Comparison of ENCODE assay signal across 26 cellular contexts in the genomic region with DNA sequence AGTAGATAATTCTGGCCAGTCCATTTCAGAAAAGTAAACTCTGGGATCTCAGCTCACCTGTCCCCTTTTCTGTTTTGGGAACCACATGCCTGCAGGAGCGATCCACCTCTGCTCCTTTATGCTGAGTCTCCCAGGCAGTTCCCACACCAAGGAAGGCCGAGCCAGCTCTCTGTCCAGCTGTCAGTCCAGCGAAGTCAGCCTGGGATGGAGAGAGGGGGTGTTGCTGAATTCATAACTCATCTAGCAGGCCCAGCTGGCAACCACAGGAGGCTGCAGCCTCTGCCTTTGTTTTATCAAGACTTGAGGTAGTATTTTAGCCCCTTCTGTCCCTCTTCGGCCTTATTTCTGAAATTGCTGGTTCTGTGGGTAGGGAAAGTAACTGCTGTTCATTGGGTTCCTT.
DNase-seq lines count a peak whose midpoint lies in the region; FAIRE-seq and TF ChIP-seq lines count a peak whose summit lies in the region.
"Had no signal": no experiment of that assay in that cellular context is flagged by ENCODE, and none has a peak within 500 bp of the region (broad histone marks: within the 10 kb centered on the region; RNA-seq: fewer than 3 reads in every experiment).

No MANE protein-coding gene starts in this region.

- H3K27ac ChIP-seq in H1 (ENCODE audit: low read depth, low read length): no peak overlapping the region
- no peak overlapping the region for H3K27ac ChIP-seq in neuronal stem cell (replicated peaks; ENCODE audit: low read length)
- H3K27ac ChIP-seq: BLaER1 treated with 17β-estradiol and CSF1 and Interleukin-3, amounts not matched to agents 10 nM and 100 nM; epithelial cell of prostate; neutrophil; sigmoid colon; upper lobe of left lung had no signal

- TF ChIP-seq RAD21 in H1 (IDR thresholded peaks at IDR 0.05 in 1 of 2, conservative IDR thresholded peaks at IDR 0.05 in 1 of 2; ENCODE audit: low read depth in 2 of 2, low read length in 2 of 2): no peak

- H2BK12ac ChIP-seq in H1 (ENCODE audit: low read depth, low read length) (no peak overlapping the region), neuronal stem cell (ENCODE audit: low read length) (peak overlapping the region; percentile 34)

- H2BK15ac ChIP-seq in H1 (ENCODE audit: low read length): no peak overlapping the region
- H2BK15ac ChIP-seq in neuronal stem cell (ENCODE audit: low read length): no peak overlapping the region

- H2AK5ac ChIP-seq in H1 (ENCODE audit: low read depth, low read length) (no peak overlapping the region), neuronal stem cell (ENCODE audit: low read depth, low read length) (no peak overlapping the region)

- no peak overlapping the region for H2AFZ ChIP-seq in H1 (ENCODE audit: low read length)
- H2AFZ ChIP-seq in neuronal stem cell (ENCODE audit: low read length): no peak overlapping the region

- peak; percentile 73 for DNase-seq in Daoy (ENCODE audit: low read depth)
- peak; percentile 37 for DNase-seq in NCI-H69 (lab: John Stamatoyannopoulos, UW)
- DNase-seq in H1 (ENCODE audit: low read depth in 1 of 2, low spot score in 2 of 2): no peak
- DNase-seq in neuronal stem cell (ENCODE audit: low spot score): no peak
- no peak for DNase-seq in stimulated activated naive CD4-positive, alpha-beta T cell treated with Interleukin-2 at 50 U/mL for 16 hours (lab: John Stamatoyannopoulos, UW)
- no peak for DNase-seq in hepatic stellate cell (ENCODE audit: low spot score)
- no peak for DNase-seq in NK-92 treated with Interleukin-12 subunit alpha and Interleukin-12 subunit beta, amount 100 ng/mL, for 24 hours (lab: John Stamatoyannopoulos, UW)
- DNase-seq: Caco-2; cortex of kidney; effector memory CD4-positive, alpha-beta T cell; GOT3; HFFc6; hypothalamus; mammary epithelial cell; MM.1S; NCI-H1105 treated with DMSO at 0.1 percent for 48 hours; NCI-H1930; NCI-H524; sigmoid colon; stimulated activated CD4-positive, alpha-beta T cell treated with anti-CD3 and anti-CD28 coated beads, Interleukin-4, amount 100 ng/mL, for 1 hour; substantia nigra; upper lobe of left lung had no signal

- no peaks in the 10 kb centered on the region for H4K20me1 ChIP-seq in H1 (replicated peaks in 1 of 2; ENCODE audit: control insufficient read depth in 1 of 2, insufficient read depth in 2 of 2, low read length in 2 of 2)

- no peaks in the 10 kb centered on the region for H3K23me2 ChIP-seq in H1 (ENCODE audit: low read depth, low read length)

- H3K4me1 ChIP-seq in H1 (replicated peaks in 1 of 4; ENCODE audit: control insufficient read depth in 3 of 4, insufficient read depth in 4 of 4, low read length in 3 of 4) (no peaks in the 10 kb centered on the region; a peak in 4 of 7 replicates), neuronal stem cell (ENCODE audit: control insufficient read depth in 2 of 2, insufficient read depth in 1 of 2, low read depth in 1 of 2, low read length in 2 of 2) (peaks cover 0 to 13% of the 10 kb centered on the region in 2 donors)
- H3K4me1 ChIP-seq: sigmoid colon had no signal

- H3K79me1 ChIP-seq in H1 (ENCODE audit: low read depth, low read length) (no peaks in the 10 kb centered on the region), neuronal stem cell (ENCODE audit: low read depth, low read length) (no peaks in the 10 kb centered on the region)

- H3K56ac ChIP-seq in H1 (replicated peaks; ENCODE audit: insufficient read length, low read depth, low read length): no peak overlapping the region

- H3K4me2 ChIP-seq in H1 (ENCODE audit: insufficient read depth in 1 of 2, low read depth in 2 of 2, low read length in 2 of 2) (no peak overlapping the region), neuronal stem cell (ENCODE audit: insufficient read depth, low read length, poor library complexity, severe bottlenecking) (no peak overlapping the region)

- H3K4me3 ChIP-seq in H1 (ENCODE audit: extremely low read depth in 1 of 4, insufficient read depth in 2 of 4, low read depth in 3 of 4, low read length in 4 of 4): no peak overlapping the region
- no peak overlapping the region for H3K4me3 ChIP-seq in neuronal stem cell (ENCODE audit: low read length in 2 of 2)
- H3K4me3 ChIP-seq: BLaER1 treated with 17β-estradiol and CSF1 and Interleukin-3, amounts not matched to agents 10 nM and 100 nM; K562; sigmoid colon; upper lobe of left lung had no signal

- no peak for TF ChIP-seq CTCF in H1 (IDR thresholded peaks at IDR 0.05; ENCODE audit: control extremely low read depth in 1 of 3, insufficient read depth in 1 of 3, low read depth in 1 of 3, low read length in 3 of 3)

- no peak overlapping the region for H4K91ac ChIP-seq in H1 (replicated peaks; ENCODE audit: insufficient read length, low read length)
- no peak overlapping the region for H4K91ac ChIP-seq in neuronal stem cell (ENCODE audit: low read depth, low read length, poor library complexity)

- CTCF ChIA-PET in H1 (lab: Charles Lee; ENCODE audit: partially characterized antibody): interaction anchor here (1.0 to 3.6 kb wide), 7 partner anchors 41 to 689 kb away, joined by 3 to 42 read pairs (median 3); no protein-coding TSS in a partner anchor

- H3K27me3 ChIP-seq in H1 (replicated peaks in 1 of 4; ENCODE audit: control insufficient read depth in 3 of 4, extremely low read depth in 1 of 4, insufficient read depth in 3 of 4, low read length in 3 of 4) (no peaks in the 10 kb centered on the region), neuronal stem cell (ENCODE audit: control insufficient read depth in 3 of 3, insufficient read depth in 3 of 3, low read depth in 1 of 3, low read length in 3 of 3) (no peaks in the 10 kb centered on the region)
- H3K27me3 ChIP-seq: BLaER1 treated with 17β-estradiol and CSF1 and Interleukin-3, amounts not matched to agents 10 nM and 100 nM; neutrophil; sigmoid colon; upper lobe of left lung had no signal

- H2BK120ac ChIP-seq in H1 (replicated peaks; ENCODE audit: low read depth, low read length) (no peak overlapping the region), neuronal stem cell (ENCODE audit: low read depth, low read length) (peak overlapping the region; percentile 57)

- POLR2A ChIA-PET in H1 (lab: Charles Lee; ENCODE audit: partially characterized antibody): no interaction called here

- TF ChIP-seq POLR2A in H1 (IDR thresholded peaks at IDR 0.05; ENCODE audit: control extremely low read depth in 1 of 2, low read depth in 2 of 2, low read length in 2 of 2): no peak

- H3K4ac ChIP-seq in H1 (replicated peaks; ENCODE audit: insufficient read length, low read depth, low read length): no peak overlapping the region
- H3K4ac ChIP-seq in neuronal stem cell (ENCODE audit: low read length): no peak overlapping the region

- H2BK20ac ChIP-seq in H1 (ENCODE audit: low read length): no peak overlapping the region

- H4K5ac ChIP-seq in H1 (ENCODE audit: insufficient read length, low read depth, low read length): no peak overlapping the region

- FAIRE-seq in H1 (lab: Jason Lieb, UNC): no peak
- FAIRE-seq: K562 had no signal

- peak overlapping the region; percentile 62; the same call in 1 of the 2 replicates for H4K8ac ChIP-seq in H1 (ENCODE audit: extremely low read depth, insufficient read depth, low read length)
- H4K8ac ChIP-seq in neuronal stem cell (ENCODE audit: low read depth, low read length): no peak overlapping the region

- no peaks in the 10 kb centered on the region for H3K9me3 ChIP-seq in H1 (ENCODE audit: insufficient read depth in 2 of 2, low read depth in 1 of 2, low read length in 1 of 2)
- H3K9me3 ChIP-seq in neuronal stem cell (replicated peaks in 1 of 2; ENCODE audit: control insufficient read depth in 2 of 2, insufficient read depth in 1 of 2, low read depth in 1 of 2, low read length in 2 of 2): no peaks in the 10 kb centered on the region
- H3K9me3 ChIP-seq: Caco-2, neutrophil, sigmoid colon, upper lobe of left lung had no signal

- 82% methylated on average over 4 of the region's 4 CpGs; no CpG with 5 or more reads in 1 of the 2 experiments for WGBS in H1 (ENCODE audit: extremely low coverage in 1 of 2, insufficient coverage in 1 of 2, insufficient read length in 1 of 2, insufficient replicate concordance in 2 of 2, low coverage in 1 of 2, low lambda C conversion rate in 2 of 2, missing lambda C conversion rate in 1 of 2), 2 experiments
- no CpG with 5 or more reads among the region's 4 CpGs for WGBS in neuronal stem cell (ENCODE audit: extremely low coverage in 2 of 2, insufficient read length in 2 of 2, insufficient replicate concordance in 1 of 2), 2 donors

- H3K23ac ChIP-seq in H1 (ENCODE audit: insufficient read length) (no peak overlapping the region), neuronal stem cell (ENCODE audit: low read depth, low read length, poor library complexity) (no peak overlapping the region)

- no peak for TF ChIP-seq EP300 in H1 (IDR thresholded peaks at IDR 0.05; ENCODE audit: borderline replicate concordance in 1 of 2, low read depth in 2 of 2, low read length in 2 of 2)

- H3K14ac ChIP-seq in H1 (ENCODE audit: insufficient read length) (no peak overlapping the region), neuronal stem cell (ENCODE audit: low read length) (no peak overlapping the region)

- H3K18ac ChIP-seq in H1 (ENCODE audit: extremely low read depth, low read length): no peak overlapping the region
- H3K18ac ChIP-seq in neuronal stem cell (ENCODE audit: low read length): peak overlapping the region; percentile 27

- H2BK5ac ChIP-seq in H1 (ENCODE audit: low read depth, low read length) (no peak overlapping the region), neuronal stem cell (ENCODE audit: low read length) (no peak overlapping the region)

- H3K9ac ChIP-seq in H1 (replicated peaks in 1 of 4; ENCODE audit: extremely low read depth in 1 of 4, low read depth in 3 of 4, low read length in 3 of 4): no peak overlapping the region
- H3K9ac ChIP-seq in neuronal stem cell (ENCODE audit: low read depth, low read length, poor library complexity): no peak overlapping the region
- H3K9ac ChIP-seq: BLaER1 treated with 17β-estradiol and CSF1 and Interleukin-3, amounts not matched to agents 10 nM and 100 nM had no signal

- no peaks in the 10 kb centered on the region for H3K79me2 ChIP-seq in H1 (ENCODE audit: control insufficient read depth in 1 of 2, insufficient read depth in 2 of 2, low read length in 2 of 2)

- H3K36me3 ChIP-seq in H1 (ENCODE audit: control insufficient read depth in 2 of 4, insufficient read depth in 4 of 4, low read length in 3 of 4) (no peaks in the 10 kb centered on the region), neuronal stem cell (replicated peaks in 1 of 2; ENCODE audit: control insufficient read depth in 2 of 2, insufficient read depth in 2 of 2, low read length in 2 of 2) (no peaks in the 10 kb centered on the region)
- H3K36me3 ChIP-seq: neutrophil, sigmoid colon, upper lobe of left lung had no signal

TF ChIP-seq in H1, 55 proteins besides CTCF, POLR2A, EP300 and RAD21:
- no peak for TF ChIP-seq EGR1 (IDR thresholded peaks at IDR 0.05; ENCODE audit: borderline replicate concordance, low read depth, low read length)
TF ChIP-seq in H1: peak in this region for 0.

Comparison
In these comparisons a context has a peak if more than half of its experiments do, and no peak if none do; other contexts are left out.
1. DNase-seq: peak in Daoy (single experiment) and NCI-H69 (single experiment); none in H1 (0 of 2), neuronal stem cell (single experiment), stimulated activated naive CD4-positive, alpha-beta T cell treated with Interleukin-2 at 50 U/mL for 16 hours (single experiment), hepatic stellate cell (single experiment) and NK-92 treated with Interleukin-12 subunit alpha and Interleukin-12 subunit beta, amount 100 ng/mL, for 24 hours (single experiment).